ENCODE assay signal across 1 cellular context in genomic region chr4:76442807-76443206, GRCh38.
TF ChIP-seq lines count a peak whose summit lies in the region.

No MANE protein-coding gene starts in this region.

TF ChIP-seq in GM23338, 12 proteins besides CTCF, POLR2A, EP300 and RAD21 (continued from another document):
- TF ChIP-seq ZNF462 (CRISPR knock-in tag; IDR thresholded peaks at IDR 0.05) = no peak
- TF ChIP-seq, protein P1, sequence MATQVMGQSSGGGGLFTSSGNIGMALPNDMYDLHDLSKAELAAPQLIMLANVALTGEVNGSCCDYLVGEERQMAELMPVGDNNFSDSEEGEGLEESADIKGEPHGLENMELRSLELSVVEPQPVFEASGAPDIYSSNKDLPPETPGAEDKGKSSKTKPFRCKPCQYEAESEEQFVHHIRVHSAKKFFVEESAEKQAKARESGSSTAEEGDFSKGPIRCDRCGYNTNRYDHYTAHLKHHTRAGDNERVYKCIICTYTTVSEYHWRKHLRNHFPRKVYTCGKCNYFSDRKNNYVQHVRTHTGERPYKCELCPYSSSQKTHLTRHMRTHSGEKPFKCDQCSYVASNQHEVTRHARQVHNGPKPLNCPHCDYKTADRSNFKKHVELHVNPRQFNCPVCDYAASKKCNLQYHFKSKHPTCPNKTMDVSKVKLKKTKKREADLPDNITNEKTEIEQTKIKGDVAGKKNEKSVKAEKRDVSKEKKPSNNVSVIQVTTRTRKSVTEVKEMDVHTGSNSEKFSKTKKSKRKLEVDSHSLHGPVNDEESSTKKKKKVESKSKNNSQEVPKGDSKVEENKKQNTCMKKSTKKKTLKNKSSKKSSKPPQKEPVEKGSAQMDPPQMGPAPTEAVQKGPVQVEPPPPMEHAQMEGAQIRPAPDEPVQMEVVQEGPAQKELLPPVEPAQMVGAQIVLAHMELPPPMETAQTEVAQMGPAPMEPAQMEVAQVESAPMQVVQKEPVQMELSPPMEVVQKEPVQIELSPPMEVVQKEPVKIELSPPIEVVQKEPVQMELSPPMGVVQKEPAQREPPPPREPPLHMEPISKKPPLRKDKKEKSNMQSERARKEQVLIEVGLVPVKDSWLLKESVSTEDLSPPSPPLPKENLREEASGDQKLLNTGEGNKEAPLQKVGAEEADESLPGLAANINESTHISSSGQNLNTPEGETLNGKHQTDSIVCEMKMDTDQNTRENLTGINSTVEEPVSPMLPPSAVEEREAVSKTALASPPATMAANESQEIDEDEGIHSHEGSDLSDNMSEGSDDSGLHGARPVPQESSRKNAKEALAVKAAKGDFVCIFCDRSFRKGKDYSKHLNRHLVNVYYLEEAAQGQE (IDR thresholded peaks at IDR 0.05; ENCODE audit: unreplicated experiment) = no peak
- TF ChIP-seq JUNB (IDR thresholded peaks at IDR 0.05; ENCODE audit: unreplicated experiment) = no peak
- no peak for TF ChIP-seq STAT1 (IDR thresholded peaks at IDR 0.05; ENCODE audit: unreplicated experiment)
- TF ChIP-seq ZNF114 (CRISPR knock-in tag; IDR thresholded peaks at IDR 0.05) = no peak
TF ChIP-seq in GM23338: peak in this region for 0.
